ENCODE assay signal across 27 cellular contexts in the genomic region with DNA sequence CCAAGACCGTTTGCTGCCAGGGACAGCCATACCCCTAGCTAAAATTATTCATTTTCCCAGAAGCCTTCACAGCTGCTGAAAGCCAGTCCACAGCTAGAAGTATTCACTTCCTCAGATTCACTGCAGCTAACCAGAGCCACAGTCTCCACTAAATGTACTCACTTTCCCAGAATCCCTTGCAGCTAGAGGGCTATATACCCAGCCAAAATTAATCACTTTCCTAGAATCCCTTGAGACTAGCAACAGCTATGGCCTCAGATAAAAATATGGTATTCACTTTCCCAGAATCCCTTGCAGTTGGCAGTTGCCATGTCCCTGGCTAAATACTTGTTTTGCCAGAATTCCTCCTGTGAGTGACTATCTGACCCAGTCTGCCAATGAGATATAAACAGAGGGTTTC. TPM values are rescaled to one million over a fixed set of nuclear protein-coding genes. Genes with fewer than 3 reads are reported as not detected.
A peak's percentile ranks its signal among the peaks of the same experiment; 100 is the strongest.
DNase-seq lines count a peak whose midpoint lies in the region; ATAC-seq and TF ChIP-seq lines count a peak whose summit lies in the region.
"Had no signal": no experiment of that assay in that cellular context is flagged by ENCODE, and none has a peak within 500 bp of the region (broad histone marks: within the 10 kb centered on the region; RNA-seq: fewer than 3 reads in every experiment).

No MANE protein-coding gene starts in this region.

- no peaks in the 10 kb centered on the region for H3K36me3 Mint-ChIP-seq in activated CD8-positive, alpha-beta T cell treated with anti-CD3 and anti-CD28 coated beads for 36 hours (ENCODE audit: low read depth)
- H3K36me3 Mint-ChIP-seq in activated CD8-positive, alpha-beta T cell treated with anti-CD3 and anti-CD28 coated beads, Interleukin-2, amount 10 ng/mL, durations not matched to agents 7 days and 5 days (ENCODE audit: low read depth), result peaks cover 6% of the 10 kb centered on the region
- no peaks in the 10 kb centered on the region for H3K36me3 Mint-ChIP-seq in natural killer cell treated with Interleukin-12 subunit alpha and Interleukin-12 subunit beta and Interleukin-15 and Interleukin-18, amount 100 ng/mL, for 72 hours

- POLR2A ChIA-PET in activated CD8-positive, alpha-beta T cell treated with anti-CD3 and anti-CD28 coated beads for 36 hours (lab: Charles Lee), result interaction anchor here (0.6 to 0.7 kb wide), 2 partner anchors 174 to 307 kb away, joined by 3 read pairs; no protein-coding TSS in a partner anchor
- POLR2A ChIA-PET in activated CD8-positive, alpha-beta T cell treated with anti-CD3 and anti-CD28 coated beads, Interleukin-2, amount 10 ng/mL, durations not matched to agents 7 days and 5 days (lab: Charles Lee), result interaction anchor here (0.9 kb wide), 2 partner anchors 167 to 320 kb away, joined by 3 to 4 read pairs; a partner anchor contains a TSS

- no peaks in the 10 kb centered on the region for H3K9me3 Mint-ChIP-seq in activated CD8-positive, alpha-beta T cell treated with anti-CD3 and anti-CD28 coated beads for 36 hours
- H3K9me3 Mint-ChIP-seq in activated CD8-positive, alpha-beta T cell treated with anti-CD3 and anti-CD28 coated beads, Interleukin-2, amount 10 ng/mL, durations not matched to agents 7 days and 5 days (ENCODE audit: insufficient read depth), result no peaks in the 10 kb centered on the region
- H3K9me3 Mint-ChIP-seq in natural killer cell treated with Interleukin-12 subunit alpha and Interleukin-12 subunit beta and Interleukin-15 and Interleukin-18, amount 100 ng/mL, for 72 hours, result no peaks in the 10 kb centered on the region
- H3K9me3 Mint-ChIP-seq: CD4-positive, alpha-beta T cell had no signal

- TF ChIP-seq CTCF in activated CD8-positive, alpha-beta T cell treated with anti-CD3 and anti-CD28 coated beads for 36 hours (IDR thresholded peaks at IDR 0.05), result no peak

- ATAC-seq in activated CD8-positive, alpha-beta T cell treated with anti-CD3 and anti-CD28 coated beads for 36 hours, result peak; percentile 18
- ATAC-seq in activated CD8-positive, alpha-beta T cell treated with anti-CD3 and anti-CD28 coated beads, Interleukin-2, amount 10 ng/mL, durations not matched to agents 7 days and 5 days, result no peak
- no peak for ATAC-seq in HG02642 (IDR thresholded peaks at IDR 0.05; ENCODE audit: poor library complexity, unreplicated experiment)
- ATAC-seq in natural killer cell treated with Interleukin-12 subunit alpha and Interleukin-12 subunit beta and Interleukin-15 and Interleukin-18, amount 100 ng/mL, for 72 hours, result no peak
- ATAC-seq: gastrocnemius medialis; K562; left cardiac atrium; naive thymus-derived CD4-positive, alpha-beta T cell; right cardiac atrium had no signal

- CTCF ChIA-PET in activated CD8-positive, alpha-beta T cell treated with anti-CD3 and anti-CD28 coated beads for 36 hours (lab: Charles Lee), result interaction anchor here (0.8 to 6.1 kb wide), 17 partner anchors 13 to 312 kb away, joined by 3 to 91 read pairs (median 4); a partner anchor contains a TSS
- CTCF ChIA-PET in activated CD8-positive, alpha-beta T cell treated with anti-CD3 and anti-CD28 coated beads, Interleukin-2, amount 10 ng/mL, durations not matched to agents 7 days and 5 days (lab: Charles Lee), result interaction anchor here (1.0 to 3.6 kb wide), 17 partner anchors 13 to 833 kb away, joined by 3 to 18 read pairs (median 4); a partner anchor contains a TSS

- peaks cover 39% of the 10 kb centered on the region for H3K27me3 Mint-ChIP-seq in activated CD8-positive, alpha-beta T cell treated with anti-CD3 and anti-CD28 coated beads for 36 hours
- peaks cover 8% of the 10 kb centered on the region for H3K27me3 Mint-ChIP-seq in activated CD8-positive, alpha-beta T cell treated with anti-CD3 and anti-CD28 coated beads, Interleukin-2, amount 10 ng/mL, durations not matched to agents 7 days and 5 days (ENCODE audit: low read depth)
- peaks cover 31 to 49% of the 10 kb centered on the region in 2 donors for H3K27me3 Mint-ChIP-seq in natural killer cell treated with Interleukin-12 subunit alpha and Interleukin-12 subunit beta and Interleukin-15 and Interleukin-18, amount 100 ng/mL, for 72 hours

- no peak for DNase-seq in activated CD8-positive, alpha-beta T cell treated with anti-CD3 and anti-CD28 coated beads for 36 hours
- DNase-seq in activated CD8-positive, alpha-beta T cell treated with anti-CD3 and anti-CD28 coated beads, Interleukin-2, amount 10 ng/mL, durations not matched to agents 7 days and 5 days, result no peak
- DNase-seq in LHCN-M2 (ENCODE audit: low read depth), result peak; percentile 58
- peak; percentile 24 for DNase-seq in RPMI8226
- DNase-seq in NCI-H146 (lab: John Stamatoyannopoulos, UW), result no peak
- DNase-seq in natural killer cell treated with Interleukin-12 subunit alpha and Interleukin-12 subunit beta and Interleukin-15 and Interleukin-18, amount 100 ng/mL, for 72 hours (ENCODE audit: low spot score), result no peak
- no peak for DNase-seq in activated CD4-positive, alpha-beta T cell treated with anti-CD3 and anti-CD28 coated beads for 48 hours
- DNase-seq: ACHN; activated CD4-positive, alpha-beta T cell treated with anti-CD3 and anti-CD28 coated beads, Interleukin-2, amount 50 U/mL, for 4 hours; activated T-cell treated with anti-CD3 and anti-CD28 coated beads, Interleukin-2, amount 50 U/mL, for 1 hour; amniotic stem cell; CD4-positive, alpha-beta T cell; dorsolateral prefrontal cortex; gastrocnemius medialis; GOT3; left cardiac atrium; mesendoderm; naive thymus-derived CD4-positive, alpha-beta T cell; NCI-H2107; NCI-H524 treated with DMSO at 0.1 percent for 48 hours; ovary; right cardiac atrium; stimulated activated CD8-positive, alpha-beta memory T cell treated with anti-CD3 and anti-CD28 coated beads, Interleukin-4, amount 100 ng/mL, for 48 hours had no signal

- H3K4me3 Mint-ChIP-seq in activated CD8-positive, alpha-beta T cell treated with anti-CD3 and anti-CD28 coated beads for 36 hours, result no peak overlapping the region
- no peak overlapping the region for H3K4me3 Mint-ChIP-seq in activated CD8-positive, alpha-beta T cell treated with anti-CD3 and anti-CD28 coated beads, Interleukin-2, amount 10 ng/mL, durations not matched to agents 7 days and 5 days
- H3K4me3 Mint-ChIP-seq in natural killer cell treated with Interleukin-12 subunit alpha and Interleukin-12 subunit beta and Interleukin-15 and Interleukin-18, amount 100 ng/mL, for 72 hours, result no peak overlapping the region
- H3K4me3 Mint-ChIP-seq: CD4-positive, alpha-beta T cell; naive thymus-derived CD4-positive, alpha-beta T cell had no signal

- H3K4me1 Mint-ChIP-seq in activated CD8-positive, alpha-beta T cell treated with anti-CD3 and anti-CD28 coated beads for 36 hours (ENCODE audit: low read depth), result peaks cover 37% of the 10 kb centered on the region
- H3K4me1 Mint-ChIP-seq in activated CD8-positive, alpha-beta T cell treated with anti-CD3 and anti-CD28 coated beads, Interleukin-2, amount 10 ng/mL, durations not matched to agents 7 days and 5 days (ENCODE audit: low read depth), result peaks cover 66% of the 10 kb centered on the region
- H3K4me1 Mint-ChIP-seq in natural killer cell treated with Interleukin-12 subunit alpha and Interleukin-12 subunit beta and Interleukin-15 and Interleukin-18, amount 100 ng/mL, for 72 hours (ENCODE audit: low read depth in 2 of 2), result peaks cover 17 to 21% of the 10 kb centered on the region in 2 donors

- no peak overlapping the region for H3K27ac Mint-ChIP-seq in activated CD8-positive, alpha-beta T cell treated with anti-CD3 and anti-CD28 coated beads for 36 hours
- H3K27ac Mint-ChIP-seq in activated CD8-positive, alpha-beta T cell treated with anti-CD3 and anti-CD28 coated beads, Interleukin-2, amount 10 ng/mL, durations not matched to agents 7 days and 5 days, result no peak overlapping the region
- H3K27ac Mint-ChIP-seq in natural killer cell treated with Interleukin-12 subunit alpha and Interleukin-12 subunit beta and Interleukin-15 and Interleukin-18, amount 100 ng/mL, for 72 hours, result no peak overlapping the region
- H3K27ac Mint-ChIP-seq: CD4-positive, alpha-beta T cell had no signal

- intact Hi-C loops in activated CD8-positive, alpha-beta T cell treated with anti-CD3 and anti-CD28 coated beads for 36 hours (cut with micrococcal nuclease), result loop anchor here (10.0 kb wide), 1 partner anchor 82 kb away; a partner anchor contains a TSS

RNA-seq across cellular contexts. Expression of a gene that starts 13.8 kb away (rescaled TPM):
- not detected for total RNA-seq in activated CD8-positive, alpha-beta T cell treated with anti-CD3 and anti-CD28 coated beads for 36 hours
- not detected for total RNA-seq in activated CD8-positive, alpha-beta T cell treated with anti-CD3 and anti-CD28 coated beads, Interleukin-2, amount 10 ng/mL, durations not matched to agents 7 days and 5 days
- total RNA-seq in LHCN-M2 (2014; rRNA removed), result 6.7 and 7.4 TPM in 2 replicates
- 14.0 TPM for polyA plus RNA-seq in LHCN-M2 (2012)
- not detected for total RNA-seq in natural killer cell treated with Interleukin-12 subunit alpha and Interleukin-12 subunit beta and Interleukin-15 and Interleukin-18, amount 100 ng/mL, for 72 hours
- total RNA-seq: T-helper 1 cell treated with Interleukin-12 subunit alpha and Interleukin-12 subunit beta and Interleukin-4 antibody, amounts not matched to agents 30 ng/mL and 1 ng/mL, for 36 hours had no signal
- polyA plus RNA-seq: naive thymus-derived CD4-positive, alpha-beta T cell had no signal

RNA-seq across cellular contexts. Expression of a gene that starts 38.6 kb away (rescaled TPM):
- total RNA-seq in activated CD8-positive, alpha-beta T cell treated with anti-CD3 and anti-CD28 coated beads for 36 hours, result under 1 TPM; 0.18 to 0.43 TPM
- total RNA-seq in activated CD8-positive, alpha-beta T cell treated with anti-CD3 and anti-CD28 coated beads, Interleukin-2, amount 10 ng/mL, durations not matched to agents 7 days and 5 days, result under 1 TPM; 0.05 to 0.44 TPM
- total RNA-seq in LHCN-M2 (2014; rRNA removed), result 0.06 TPM in 1 of 2 replicates, not detected in the other
- polyA plus RNA-seq in LHCN-M2 (2012), result 0.01 TPM
- not detected for total RNA-seq in natural killer cell treated with Interleukin-12 subunit alpha and Interleukin-12 subunit beta and Interleukin-15 and Interleukin-18, amount 100 ng/mL, for 72 hours
- total RNA-seq: CD4-positive, alpha-beta T cell; gastrocnemius medialis; SJSA1; T-helper 1 cell treated with Interleukin-12 subunit alpha and Interleukin-12 subunit beta and Interleukin-4 antibody, amounts not matched to agents 30 ng/mL and 1 ng/mL, for 36 hours had no signal
- polyA plus RNA-seq: naive thymus-derived CD4-positive, alpha-beta T cell had no signal

RNA-seq across cellular contexts. Expression of a gene that starts 50.9 kb away (rescaled TPM):
- total RNA-seq in activated CD8-positive, alpha-beta T cell treated with anti-CD3 and anti-CD28 coated beads for 36 hours, result 10 to 100 TPM; 10.4 to 11.0 TPM
- 10 to 100 TPM; 12.6 to 13.0 TPM for total RNA-seq in activated CD8-positive, alpha-beta T cell treated with anti-CD3 and anti-CD28 coated beads, Interleukin-2, amount 10 ng/mL, durations not matched to agents 7 days and 5 days
- 8.4 and 8.5 TPM in 2 replicates for total RNA-seq in LHCN-M2 (2014; rRNA removed)
- 11.0 TPM for polyA plus RNA-seq in LHCN-M2 (2012)
- total RNA-seq in natural killer cell treated with Interleukin-12 subunit alpha and Interleukin-12 subunit beta and Interleukin-15 and Interleukin-18, amount 100 ng/mL, for 72 hours, result 10 to 100 TPM in 1 of 2 donors, 1 to 10 TPM in 1; 4.9 to 11.4 TPM

Comparison
In these comparisons a context has a peak if more than half of its experiments do, and no peak if none do; other contexts are left out.
1. DNase-seq: peak in LHCN-M2 (single experiment) and RPMI8226 (single experiment); none in activated CD8-positive, alpha-beta T cell treated with anti-CD3 and anti-CD28 coated beads for 36 hours (single experiment), activated CD8-positive, alpha-beta T cell treated with anti-CD3 and anti-CD28 coated beads, Interleukin-2, amount 10 ng/mL, durations not matched to agents 7 days and 5 days (single experiment), NCI-H146 (single experiment), natural killer cell treated with Interleukin-12 subunit alpha and Interleukin-12 subunit beta and Interleukin-15 and Interleukin-18, amount 100 ng/mL, for 72 hours (single experiment) and activated CD4-positive, alpha-beta T cell treated with anti-CD3 and anti-CD28 coated beads for 48 hours (single experiment).